ENCODE assay signal across 10 cellular contexts in genomic region chr3:141052570-141053069, GRCh38. TPM values are rescaled to one million over a fixed set of nuclear protein-coding genes. Genes with fewer than 3 reads are reported as not detected.
A peak's percentile ranks its signal among the peaks of the same experiment; 100 is the strongest.
DNase-seq lines count a peak whose midpoint lies in the region; ATAC-seq and TF ChIP-seq lines count a peak whose summit lies in the region.
"Had no signal": no experiment of that assay in that cellular context is flagged by ENCODE, and none has a peak within 500 bp of the region (broad histone marks: within the 10 kb centered on the region; RNA-seq: fewer than 3 reads in every experiment).

No MANE protein-coding gene starts in this region.

- H3K79me2 ChIP-seq in GM23248 (ENCODE audit: insufficient read depth), result no peaks in the 10 kb centered on the region

- no peaks in the 10 kb centered on the region; the same call in 1 of the 2 replicates for H3K36me3 ChIP-seq in WERI-Rb-1
- H3K36me3 ChIP-seq in iPS-18a (ENCODE audit: control insufficient read depth, low read depth, low read length), result no peaks in the 10 kb centered on the region
- no peaks in the 10 kb centered on the region for H3K36me3 ChIP-seq in skeletal muscle tissue (ENCODE audit: control insufficient read depth in 3 of 3, insufficient read depth in 3 of 3, low read length in 3 of 3)
- no peaks in the 10 kb centered on the region for H3K36me3 ChIP-seq in GM23248 (ENCODE audit: low read depth)

- H3K4me1 ChIP-seq in iPS-18a (ENCODE audit: control insufficient read depth, low read depth, low read length) (peaks cover 4% of the 10 kb centered on the region), skeletal muscle tissue (ENCODE audit: control insufficient read depth in 3 of 3, insufficient read depth in 3 of 3, low read length in 3 of 3) (peaks cover 18 to 23% (median 20%) of the 10 kb centered on the region in 3 donors), GM23248 (ENCODE audit: insufficient read depth) (no peaks in the 10 kb centered on the region)

- H3K27me3 ChIP-seq in WERI-Rb-1 (ENCODE audit: insufficient read depth, low read depth, severe bottlenecking) (no peaks in the 10 kb centered on the region), iPS-18a (ENCODE audit: control insufficient read depth, insufficient read depth, low read length) (peaks cover 50% of the 10 kb centered on the region), skeletal muscle tissue (ENCODE audit: control insufficient read depth in 3 of 3, insufficient read depth in 3 of 3, low read length in 3 of 3) (peaks cover 0 to 8% (median 4%) of the 10 kb centered on the region in 3 donors), GM23248 (replicated peaks; ENCODE audit: insufficient read depth) (peaks cover 60% of the 10 kb centered on the region)

- H2AFZ ChIP-seq in GM23248, result no peak overlapping the region
- H2AFZ ChIP-seq: PC-9 had no signal

- H3K4me3 ChIP-seq in WERI-Rb-1 (ENCODE audit: low read depth, low read length), result peak overlapping the region; percentile 92
- peak overlapping the region; percentile 84 for H3K4me3 ChIP-seq in iPS-18a (ENCODE audit: low read length)
- peak overlapping the region; percentile 74 to 77 (median 76) for H3K4me3 ChIP-seq in skeletal muscle tissue (ENCODE audit: low read length in 3 of 3)
- no peak overlapping the region for H3K4me3 ChIP-seq in GM23248
- H3K4me3 ChIP-seq: PC-9 had no signal

- H3K9me3 ChIP-seq in WERI-Rb-1 (ENCODE audit: severe bottlenecking), result no peaks in the 10 kb centered on the region
- H3K9me3 ChIP-seq in iPS-18a (ENCODE audit: control insufficient read depth, low read depth, low read length), result no peaks in the 10 kb centered on the region
- H3K9me3 ChIP-seq in skeletal muscle tissue (ENCODE audit: control insufficient read depth in 3 of 3, low read length in 3 of 3), result no peaks in the 10 kb centered on the region
- no peaks in the 10 kb centered on the region for H3K9me3 ChIP-seq in GM23248 (ENCODE audit: low read depth)

- H3K9me2 ChIP-seq in GM23248 (ENCODE audit: insufficient read depth), result no peaks in the 10 kb centered on the region

- H3F3A ChIP-seq in GM23248 (ENCODE audit: insufficient read depth), result no peaks in the 10 kb centered on the region

- in situ Hi-C loops in GM23248 (cut with MboI), result no loop called here

- TF ChIP-seq CTCF in WERI-Rb-1 (IDR thresholded peaks at IDR 0.05; ENCODE audit: low read depth, low read length), result no peak

- DNase-seq in NCI-H2171 treated with DMSO at 0.1 percent for 48 hours (lab: John Stamatoyannopoulos, UW), result peak; percentile 47
- no peak for DNase-seq in NCI-H2171 (lab: John Stamatoyannopoulos, UW)
- peak; percentile 68 for DNase-seq in WERI-Rb-1
- no peak for DNase-seq in GM23248
- no peak for DNase-seq in putamen (ENCODE audit: low spot score)
- no peak for DNase-seq in left lobe of liver (ENCODE audit: low spot score)
- DNase-seq: PC-9 had no signal

- H3K27ac ChIP-seq in WERI-Rb-1 (peak overlapping the region; percentile 89), iPS-18a (ENCODE audit: low read length) (no peak overlapping the region), skeletal muscle tissue (ENCODE audit: low read depth, low read length) (no peak overlapping the region), GM23248 (no peak overlapping the region)
- H3K27ac ChIP-seq: PC-9 had no signal

- no peak overlapping the region for H3K4me2 ChIP-seq in GM23248 (ENCODE audit: unreplicated experiment)
- H3K4me2 ChIP-seq: PC-9 had no signal

- H3K9ac ChIP-seq in iPS-18a (ENCODE audit: low read length), result peak overlapping the region; percentile 64
- peak overlapping the region; percentile 60 to 74 (median 73) for H3K9ac ChIP-seq in skeletal muscle tissue (ENCODE audit: low read depth in 1 of 3, low read length in 3 of 3)
- no peak overlapping the region for H3K9ac ChIP-seq in GM23248

- ATAC-seq in left lobe of liver, result no peak

- WGBS in GM23248 (ENCODE audit: low coverage in 1 of 2, low lambda C conversion rate in 2 of 2, missing lambda C conversion rate in 2 of 2), 2 experiments, result 4% methylated on average over 23 to 32 of the region's 32 CpGs

- no peaks in the 10 kb centered on the region for H4K20me1 ChIP-seq in GM23248 (ENCODE audit: insufficient read depth)

RNA-seq across cellular contexts. Expression of gene SPSB4, which starts 1.5 kb away (rescaled TPM):
- total RNA-seq in skeletal muscle tissue, result 12.0 TPM
- total RNA-seq in GM23248 (2014; rRNA removed; shearing (Covaris generic)), result not detected in 2 replicates
- polyA plus RNA-seq in GM23248 (2016; fragmentation: Nextera tagmentation; extraction: Ambion mirVana), result not detected in 2 replicates
- total RNA-seq in left lobe of liver, result 0.35 TPM
- total RNA-seq: PC-9 had no signal
- polyA plus RNA-seq: AG04450 had no signal

Comparison
In these comparisons a context has a peak if more than half of its experiments do, and no peak if none do; other contexts are left out.
1. DNase-seq: peak in NCI-H2171 treated with DMSO at 0.1 percent for 48 hours (single experiment) and WERI-Rb-1 (single experiment); none in NCI-H2171 (single experiment), GM23248 (single experiment), putamen (single experiment) and left lobe of liver (single experiment).